Comparison of ENCODE assay signal across 6 cellular contexts in the genomic region with DNA sequence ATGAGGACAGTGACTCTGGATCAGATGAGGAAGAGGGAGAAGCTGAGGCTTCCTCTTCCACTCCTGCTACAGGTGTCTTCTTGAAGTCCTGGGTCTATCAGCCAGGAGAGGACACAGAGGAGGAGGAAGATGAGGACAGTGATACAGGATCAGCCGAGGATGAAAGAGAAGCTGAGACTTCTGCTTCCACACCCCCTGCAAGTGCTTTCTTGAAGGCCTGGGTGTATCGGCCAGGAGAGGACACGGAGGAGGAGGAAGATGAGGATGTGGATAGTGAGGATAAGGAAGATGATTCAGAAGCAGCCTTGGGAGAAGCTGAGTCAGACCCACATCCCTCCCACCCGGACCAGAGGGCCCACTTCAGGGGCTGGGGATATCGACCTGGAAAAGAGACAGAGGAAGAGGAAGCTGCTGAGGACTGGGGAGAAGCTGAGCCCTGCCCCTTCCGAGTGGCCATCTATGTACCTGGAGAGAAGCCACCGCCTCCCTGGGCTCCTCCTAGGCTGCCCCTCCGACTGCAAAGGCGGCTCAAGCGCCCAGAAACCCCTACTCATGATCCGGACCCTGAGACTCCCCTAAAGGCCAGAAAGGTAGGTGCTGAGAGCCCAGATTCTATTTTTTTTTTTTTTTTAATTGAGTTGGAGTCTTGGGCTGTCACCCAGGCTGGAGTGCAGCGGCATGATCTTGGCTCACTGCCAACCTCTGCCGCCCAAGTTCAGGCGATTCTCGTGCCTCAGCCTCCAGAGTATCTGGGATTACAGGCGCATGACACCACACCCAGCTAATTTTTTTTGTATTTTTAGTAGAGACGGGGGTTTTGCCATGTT. TPM values are rescaled to one million over a fixed set of nuclear protein-coding genes. Genes with fewer than 3 reads are reported as not detected.
DNase-seq lines count a peak whose midpoint lies in the region; ATAC-seq and TF ChIP-seq lines count a peak whose summit lies in the region.

No MANE protein-coding gene starts in this region.

- no peak for ATAC-seq in mucosa of descending colon
- no peak for ATAC-seq in HG03135 (IDR thresholded peaks at IDR 0.05; ENCODE audit: unreplicated experiment)
- no peak for ATAC-seq in GM21737 (IDR thresholded peaks at IDR 0.05; ENCODE audit: unreplicated experiment)

- peak overlapping the region in 2 of 4 donors; percentile 80 to 81 for H3K4me3 ChIP-seq in adrenal gland
- peak overlapping the region; percentile 5 for H3K4me3 ChIP-seq in mucosa of descending colon

- TF ChIP-seq POLR2A in adrenal gland (IDR thresholded peaks at IDR 0.05), result peak in 1 of 2 donors; percentile 18

- peak overlapping the region; percentile 83 to 100 (median 99) for H3K27ac ChIP-seq in adrenal gland

- intact Hi-C loops in adrenal gland (cut with DNase I), result loop anchor here in 1 of 2 donors (10.0 kb wide), 1 partner anchor 90 kb away; a partner anchor contains a TSS
- intact Hi-C loops in mucosa of descending colon (cut with DNase I, micrococcal nuclease), result loop anchor here in 1 of 2 donors (10.0 kb wide), 1 partner anchor 90 kb away; a partner anchor contains a TSS

- DNase-seq in stimulated activated CD4-positive, alpha-beta T cell treated with anti-CD3 and anti-CD28 coated beads, Interleukin-4, amount 100 ng/mL, for 1 hour, result peak; percentile 12
- no peak for DNase-seq in stimulated activated CD4-positive, alpha-beta T cell treated with anti-CD3 and anti-CD28 coated beads, Interleukin-12 subunit alpha, Interleukin-12 subunit beta, amount 100 ng/mL, for 4 hours
- DNase-seq in adrenal gland (peak in 5 of 7 donors; percentile 53 to 73 (median 61)), mucosa of descending colon (peak; percentile 47 to 65 (median 64))

- TF ChIP-seq CTCF in adrenal gland (IDR thresholded peaks at IDR 0.05) (peak in 1 of 6 experiments; percentile 22), mucosa of descending colon (IDR thresholded peaks at IDR 0.05) (no peak)

- H3K9me3 ChIP-seq in adrenal gland (replicated peaks in 1 of 3) (no peaks in the 10 kb centered on the region), mucosa of descending colon (no peaks in the 10 kb centered on the region)

- no peaks in the 10 kb centered on the region for H3K27me3 ChIP-seq in adrenal gland

- 11 to 15% (median 13%) methylated on average over 17 of the region's 17 CpGs for WGBS in adrenal gland, 4 donors

- H3K4me1 ChIP-seq in adrenal gland (replicated peaks in 1 of 2), result peaks cover 34 to 35% of the 10 kb centered on the region in 2 donors
- H3K4me1 ChIP-seq in mucosa of descending colon (ENCODE audit: low read depth), result peaks cover 37% of the 10 kb centered on the region

- H3K36me3 ChIP-seq in adrenal gland (replicated peaks in 1 of 2) (peaks cover 0 to 43% of the 10 kb centered on the region in 2 donors), mucosa of descending colon (ENCODE audit: low read depth) (no peaks in the 10 kb centered on the region)

RNA-seq across cellular contexts. Expression of a gene that starts 2.3 kb away (rescaled TPM):
- total RNA-seq in adrenal gland, result 10 to 100 TPM; 29.5 to 54.6 (median 41.5) TPM
- 100 to 1,000 TPM in 1 of 3 donors, 10 to 100 TPM in 2; 49.2 to 174 (median 73.3) TPM for polyA plus RNA-seq in adrenal gland
- 10 to 100 TPM; 31.8 to 47.7 (median 44.6) TPM for total RNA-seq in mucosa of descending colon

RNA-seq across cellular contexts. Expression of a gene that starts 6.1 kb away (rescaled TPM):
- total RNA-seq in adrenal gland (10 to 100 TPM; 17.6 to 65.1 (median 25.4) TPM), mucosa of descending colon (10 to 100 TPM in 2 of 3 donors, 1 to 10 TPM in 1; 4.6 to 30.2 (median 21.5) TPM)
- polyA plus RNA-seq in adrenal gland, result 10 to 100 TPM in 2 of 3 donors, 1 to 10 TPM in 1; 7.1 to 74.6 (median 70.8) TPM

RNA-seq across cellular contexts. Expression of a gene that starts 24.0 kb away (rescaled TPM):
- under 1 TPM in 4 of 8 donors, not detected in 4; 0.14 to 0.72 (median 0.48) TPM for total RNA-seq in adrenal gland
- polyA plus RNA-seq in adrenal gland, result under 1 TPM in 1 of 3 donors, not detected in 2; 0.07 TPM
- total RNA-seq in mucosa of descending colon, result under 1 TPM in 1 of 3 donors, not detected in 2; 0.32 TPM

RNA-seq across cellular contexts. Expression of a gene that starts 25.6 kb away (rescaled TPM):
- total RNA-seq in adrenal gland, result 100 to 1,000 TPM; 204 to 581 (median 323) TPM
- 100 to 1,000 TPM in 2 of 3 donors, 10 to 100 TPM in 1; 98.8 to 189 (median 175) TPM for polyA plus RNA-seq in adrenal gland
- total RNA-seq in mucosa of descending colon, result 100 to 1,000 TPM; 171 to 219 (median 205) TPM

RNA-seq across cellular contexts. Expression of a gene that starts 38.2 kb away (rescaled TPM):
- total RNA-seq in adrenal gland (10 to 100 TPM; 33.0 to 63.0 (median 40.6) TPM), mucosa of descending colon (10 to 100 TPM in 1 of 3 donors, 1 to 10 TPM in 2; 2.4 to 10.1 (median 2.4) TPM)
- 100 to 1,000 TPM in 2 of 3 donors, 1 to 10 TPM in 1; 7.4 to 178 (median 135) TPM for polyA plus RNA-seq in adrenal gland
